Comparison of ENCODE assay signal across 18 cellular contexts in the genomic region with DNA sequence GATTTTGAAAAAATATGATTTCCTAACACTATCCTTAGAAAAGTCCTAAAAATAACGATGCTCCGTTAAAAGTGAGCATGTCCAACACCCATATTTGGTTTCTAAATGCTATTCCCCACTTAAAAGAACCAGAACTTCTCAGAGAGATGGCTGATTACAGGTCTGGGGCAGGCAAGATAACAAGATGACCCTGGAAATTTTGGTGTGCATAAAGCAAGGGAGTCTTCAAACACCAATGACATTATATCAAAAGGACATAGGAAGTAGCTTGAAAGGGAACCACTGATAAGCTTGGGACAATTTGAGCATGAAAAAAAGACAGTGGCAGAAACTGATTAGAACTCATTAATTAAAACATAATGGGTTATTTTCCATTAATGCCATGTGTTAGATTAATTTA. TPM values are rescaled to one million over a fixed set of nuclear protein-coding genes. Genes with fewer than 3 reads are reported as not detected.
DNase-seq lines count a peak whose midpoint lies in the region; ATAC-seq and TF ChIP-seq lines count a peak whose summit lies in the region.
"Had no signal": no experiment of that assay in that cellular context is flagged by ENCODE, and none has a peak within 500 bp of the region (broad histone marks: within the 10 kb centered on the region; RNA-seq: fewer than 3 reads in every experiment).

No MANE protein-coding gene starts in this region.

- no peaks in the 10 kb centered on the region for H3K27me3 Mint-ChIP-seq in activated T-cell treated with anti-CD3 and anti-CD28 coated beads, Interleukin-2, amount 50 U/mL, for 72 hours (ENCODE audit: low read depth)
- H3K27me3 Mint-ChIP-seq in T-cell = no peaks in the 10 kb centered on the region
- H3K27me3 Mint-ChIP-seq in activated naive CD8-positive, alpha-beta T cell treated with anti-CD3 and anti-CD28 coated beads, Interleukin-2, amount 10 ng/mL, durations not matched to agents 7 days and 5 days = no peaks in the 10 kb centered on the region

- peak overlapping the region; percentile 51 to 73 for H3K4me3 Mint-ChIP-seq in activated T-cell treated with anti-CD3 and anti-CD28 coated beads, Interleukin-2, amount 50 U/mL, for 72 hours
- peak overlapping the region; percentile 35 to 99 (median 58) for H3K4me3 Mint-ChIP-seq in T-cell
- peak overlapping the region; percentile 68 for H3K4me3 Mint-ChIP-seq in activated naive CD8-positive, alpha-beta T cell treated with anti-CD3 and anti-CD28 coated beads, Interleukin-2, amount 10 ng/mL, durations not matched to agents 7 days and 5 days
- H3K4me3 Mint-ChIP-seq in stimulated activated effector memory CD8-positive, alpha-beta T cell treated with anti-CD3 and anti-CD28 coated beads, Interleukin-12 subunit alpha, Interleukin-12 subunit beta, amount 100 ng/mL, for 72 hours = peak overlapping the region; percentile 46

- no peak for ATAC-seq in activated T-cell treated with anti-CD3 and anti-CD28 coated beads, Interleukin-2, amount 50 U/mL, for 72 hours (replicated peaks in 1 of 2)
- ATAC-seq in T-cell (replicated peaks in 1 of 4) (no peak), HG02759 (IDR thresholded peaks at IDR 0.05; ENCODE audit: unreplicated experiment) (no peak), SK-N-SH treated with all-trans-retinoic acid at 6 μM for 48 hours (no peak)
- ATAC-seq in activated naive CD8-positive, alpha-beta T cell treated with anti-CD3 and anti-CD28 coated beads, Interleukin-2, amount 10 ng/mL, durations not matched to agents 7 days and 5 days (ENCODE audit: low read depth) = no peak
- ATAC-seq in stimulated activated effector memory CD8-positive, alpha-beta T cell treated with anti-CD3 and anti-CD28 coated beads, Interleukin-12 subunit alpha, Interleukin-12 subunit beta, amount 100 ng/mL, for 72 hours = no peak
- ATAC-seq: mucosa of descending colon, upper lobe of right lung had no signal

- POLR2A ChIA-PET in T-cell (lab: Charles Lee) = interaction anchor here (1.2 to 3.8 kb wide), 6 partner anchors 9 to 14 kb away, joined by 3 to 29 read pairs (median 8); no protein-coding TSS in a partner anchor
- POLR2A ChIA-PET in activated naive CD8-positive, alpha-beta T cell treated with anti-CD3 and anti-CD28 coated beads, Interleukin-2, amount 10 ng/mL, durations not matched to agents 7 days and 5 days (lab: Charles Lee) = interaction anchor here (0.6 to 7.7 kb wide), 13 partner anchors 9 to 679 kb away, joined by 3 to 154 read pairs (median 6); a partner anchor contains a TSS

- peaks cover 21 to 74% of the 10 kb centered on the region in 2 donors for H3K36me3 Mint-ChIP-seq in activated T-cell treated with anti-CD3 and anti-CD28 coated beads, Interleukin-2, amount 50 U/mL, for 72 hours (ENCODE audit: insufficient read depth in 2 of 2)
- peaks cover 73% of the 10 kb centered on the region for H3K36me3 Mint-ChIP-seq in T-cell
- peaks cover 87% of the 10 kb centered on the region for H3K36me3 Mint-ChIP-seq in activated naive CD8-positive, alpha-beta T cell treated with anti-CD3 and anti-CD28 coated beads, Interleukin-2, amount 10 ng/mL, durations not matched to agents 7 days and 5 days
- H3K36me3 Mint-ChIP-seq in stimulated activated effector memory CD8-positive, alpha-beta T cell treated with anti-CD3 and anti-CD28 coated beads, Interleukin-12 subunit alpha, Interleukin-12 subunit beta, amount 100 ng/mL, for 72 hours = peaks cover 100% of the 10 kb centered on the region

- CTCF ChIA-PET in T-cell (lab: Charles Lee) = interaction anchor here (0.6 to 1.4 kb wide), 5 partner anchors 11 to 123 kb away, joined by 3 to 5 read pairs (median 4); no protein-coding TSS in a partner anchor

- peak overlapping the region; percentile 53 for H3K27ac Mint-ChIP-seq in activated T-cell treated with anti-CD3 and anti-CD28 coated beads, Interleukin-2, amount 50 U/mL, for 72 hours
- H3K27ac Mint-ChIP-seq in T-cell = peak overlapping the region; percentile 80
- peak overlapping the region; percentile 71 for H3K27ac Mint-ChIP-seq in activated naive CD8-positive, alpha-beta T cell treated with anti-CD3 and anti-CD28 coated beads, Interleukin-2, amount 10 ng/mL, durations not matched to agents 7 days and 5 days
- peak overlapping the region; percentile 89 for H3K27ac Mint-ChIP-seq in stimulated activated effector memory CD8-positive, alpha-beta T cell treated with anti-CD3 and anti-CD28 coated beads, Interleukin-12 subunit alpha, Interleukin-12 subunit beta, amount 100 ng/mL, for 72 hours

- peaks cover 100% of the 10 kb centered on the region for H3K4me1 Mint-ChIP-seq in activated T-cell treated with anti-CD3 and anti-CD28 coated beads, Interleukin-2, amount 50 U/mL, for 72 hours (ENCODE audit: low read depth)
- peaks cover 93 to 100% (median 94%) of the 10 kb centered on the region in 3 donors for H3K4me1 Mint-ChIP-seq in T-cell
- H3K4me1 Mint-ChIP-seq in activated naive CD8-positive, alpha-beta T cell treated with anti-CD3 and anti-CD28 coated beads, Interleukin-2, amount 10 ng/mL, durations not matched to agents 7 days and 5 days = peaks cover 77% of the 10 kb centered on the region
- peaks cover 53% of the 10 kb centered on the region for H3K4me1 Mint-ChIP-seq in stimulated activated effector memory CD8-positive, alpha-beta T cell treated with anti-CD3 and anti-CD28 coated beads, Interleukin-12 subunit alpha, Interleukin-12 subunit beta, amount 100 ng/mL, for 72 hours

- no peak for DNase-seq in activated T-cell treated with anti-CD3 and anti-CD28 coated beads, Interleukin-2, amount 50 U/mL, for 72 hours
- DNase-seq in activated T-cell treated with anti-CD3 and anti-CD28 coated beads for 4 hours (no peak), T-cell (no peak), NCI-H2029 (lab: John Stamatoyannopoulos, UW) (no peak)
- DNase-seq in activated naive CD8-positive, alpha-beta T cell treated with anti-CD3 and anti-CD28 coated beads, Interleukin-2, amount 10 ng/mL, durations not matched to agents 7 days and 5 days = no peak
- no peak for DNase-seq in stimulated activated effector memory CD8-positive, alpha-beta T cell treated with anti-CD3 and anti-CD28 coated beads, Interleukin-12 subunit alpha, Interleukin-12 subunit beta, amount 100 ng/mL, for 72 hours (ENCODE audit: low spot score in 2 of 2)
- DNase-seq: amniotic stem cell, caudate nucleus, EL, glutamatergic neuron, H7, left ventricle myocardium inferior, mucosa of descending colon, NCI-H446 treated with DMSO at 0.1 percent for 48 hours, sigmoid colon, upper lobe of right lung had no signal

- peaks cover 0 to 1% of the 10 kb centered on the region in 2 donors for H3K9me3 Mint-ChIP-seq in activated T-cell treated with anti-CD3 and anti-CD28 coated beads, Interleukin-2, amount 50 U/mL, for 72 hours
- no peaks in the 10 kb centered on the region for H3K9me3 Mint-ChIP-seq in T-cell
- no peaks in the 10 kb centered on the region for H3K9me3 Mint-ChIP-seq in activated naive CD8-positive, alpha-beta T cell treated with anti-CD3 and anti-CD28 coated beads, Interleukin-2, amount 10 ng/mL, durations not matched to agents 7 days and 5 days
- no peaks in the 10 kb centered on the region for H3K9me3 Mint-ChIP-seq in stimulated activated effector memory CD8-positive, alpha-beta T cell treated with anti-CD3 and anti-CD28 coated beads, Interleukin-12 subunit alpha, Interleukin-12 subunit beta, amount 100 ng/mL, for 72 hours

TF ChIP-seq in SK-N-SH treated with all-trans-retinoic acid at 6 μM for 48 hours, 23 proteins besides CTCF, POLR2A, EP300 and RAD21 (continues in another document):
- TF ChIP-seq ZC3H10 (CRISPR knock-in tag; IDR thresholded peaks at IDR 0.05) (no peak), ZFP30 (CRISPR knock-in tag; IDR thresholded peaks at IDR 0.05) (no peak), CSDC2 (CRISPR knock-in tag; IDR thresholded peaks at IDR 0.05) (no peak)
- TF ChIP-seq, protein P1, sequence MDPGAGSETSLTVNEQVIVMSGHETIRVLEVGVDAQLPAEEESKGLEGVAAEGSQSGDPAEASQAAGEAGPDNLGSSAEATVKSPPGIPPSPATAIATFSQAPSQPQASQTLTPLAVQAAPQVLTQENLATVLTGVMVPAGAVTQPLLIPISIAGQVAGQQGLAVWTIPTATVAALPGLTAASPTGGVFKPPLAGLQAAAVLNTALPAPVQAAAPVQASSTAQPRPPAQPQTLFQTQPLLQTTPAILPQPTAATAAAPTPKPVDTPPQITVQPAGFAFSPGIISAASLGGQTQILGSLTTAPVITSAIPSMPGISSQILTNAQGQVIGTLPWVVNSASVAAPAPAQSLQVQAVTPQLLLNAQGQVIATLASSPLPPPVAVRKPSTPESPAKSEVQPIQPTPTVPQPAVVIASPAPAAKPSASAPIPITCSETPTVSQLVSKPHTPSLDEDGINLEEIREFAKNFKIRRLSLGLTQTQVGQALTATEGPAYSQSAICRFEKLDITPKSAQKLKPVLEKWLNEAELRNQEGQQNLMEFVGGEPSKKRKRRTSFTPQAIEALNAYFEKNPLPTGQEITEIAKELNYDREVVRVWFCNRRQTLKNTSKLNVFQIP (CRISPR knock-in tag; IDR thresholded peaks at IDR 0.05; ENCODE audit: borderline replicate concordance, low read depth) = no peak
- TF ChIP-seq, protein P2, sequence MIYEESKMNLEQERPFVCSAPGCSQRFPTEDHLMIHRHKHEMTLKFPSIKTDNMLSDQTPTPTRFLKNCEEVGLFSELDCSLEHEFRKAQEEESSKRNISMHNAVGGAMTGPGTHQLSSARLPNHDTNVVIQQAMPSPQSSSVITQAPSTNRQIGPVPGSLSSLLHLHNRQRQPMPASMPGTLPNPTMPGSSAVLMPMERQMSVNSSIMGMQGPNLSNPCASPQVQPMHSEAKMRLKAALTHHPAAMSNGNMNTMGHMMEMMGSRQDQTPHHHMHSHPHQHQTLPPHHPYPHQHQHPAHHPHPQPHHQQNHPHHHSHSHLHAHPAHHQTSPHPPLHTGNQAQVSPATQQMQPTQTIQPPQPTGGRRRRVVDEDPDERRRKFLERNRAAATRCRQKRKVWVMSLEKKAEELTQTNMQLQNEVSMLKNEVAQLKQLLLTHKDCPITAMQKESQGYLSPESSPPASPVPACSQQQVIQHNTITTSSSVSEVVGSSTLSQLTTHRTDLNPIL (CRISPR knock-in tag; IDR thresholded peaks at IDR 0.05; ENCODE audit: low read depth) = no peak

RNA-seq across cellular contexts. Expression of a gene that starts 17.9 kb away (rescaled TPM):
- total RNA-seq in activated T-cell treated with anti-CD3 and anti-CD28 coated beads, Interleukin-2, amount 50 U/mL, for 72 hours = 100 to 1,000 TPM; 279 to 280 TPM
- 100 to 1,000 TPM; 218 to 478 (median 248) TPM for total RNA-seq in T-cell
- 100 to 1,000 TPM; 476 to 483 TPM for total RNA-seq in activated naive CD8-positive, alpha-beta T cell treated with anti-CD3 and anti-CD28 coated beads, Interleukin-2, amount 10 ng/mL, durations not matched to agents 7 days and 5 days
